7 cellular contexts compared by ENCODE assay signal in genomic region chr1:173475564-173476196, GRCh38. TPM values are rescaled to one million over a fixed set of nuclear protein-coding genes. Genes with fewer than 3 reads are reported as not detected.
DNase-seq lines count a peak whose midpoint lies in the region; ATAC-seq, FAIRE-seq and TF ChIP-seq lines count a peak whose summit lies in the region.

No MANE protein-coding gene starts in this region.

- H3K36me3 ChIP-seq in GM06990 (ENCODE audit: control insufficient read depth, insufficient read depth, low read length), result no peaks in the 10 kb centered on the region
- no peaks in the 10 kb centered on the region for H3K36me3 ChIP-seq in bronchial epithelial cell (ENCODE audit: control insufficient read depth, insufficient read depth, low read length)
- no peaks in the 10 kb centered on the region for H3K36me3 ChIP-seq in urinary bladder (ENCODE audit: insufficient read depth)

- no peak for ATAC-seq in memory B cell (ENCODE audit: low read depth)

- H3K4me3 ChIP-seq in GM06990 (replicated peaks; ENCODE audit: low read depth, low read length) (peak overlapping the region; percentile 81), bronchial epithelial cell (ENCODE audit: low read depth, low read length) (peak overlapping the region; percentile 55), urinary bladder (ENCODE audit: low read depth, low read length) (peak overlapping the region; percentile 89)

- H3K27me3 Mint-ChIP-seq in memory B cell, result no peaks in the 10 kb centered on the region

- FAIRE-seq in bronchial epithelial cell (lab: Jason Lieb, UNC) (no peak), frontal cortex (lab: Jason Lieb, UNC) (no peak)

- peaks cover 42% of the 10 kb centered on the region for H3K4me1 Mint-ChIP-seq in memory B cell

- WGBS in urinary bladder, result 22% methylated on average over 5 of the region's 5 CpGs

- H3K9me3 Mint-ChIP-seq in memory B cell, result no peaks in the 10 kb centered on the region

- H3K27me3 ChIP-seq in GM06990 (replicated peaks; ENCODE audit: control insufficient read depth, insufficient read depth, low read length) (no peaks in the 10 kb centered on the region), bronchial epithelial cell (ENCODE audit: control insufficient read depth, insufficient read depth, low read length) (no peaks in the 10 kb centered on the region)

- no peak overlapping the region for H3K27ac Mint-ChIP-seq in memory B cell

- DNase-seq in GM06990 (ENCODE audit: extremely low read depth, insufficient read length), result no peak
- peak; percentile 86 for DNase-seq in NCI-H69 (lab: John Stamatoyannopoulos, UW)
- DNase-seq in bronchial epithelial cell (ENCODE audit: low read depth), result peak; percentile 87
- no peak for DNase-seq in memory B cell (ENCODE audit: low spot score in 2 of 2)
- DNase-seq in HK-2 (ENCODE audit: unreplicated experiment), result no peak
- no peak for DNase-seq in frontal cortex (ENCODE audit: low spot score in 2 of 2)

- TF ChIP-seq CTCF in GM06990 (IDR thresholded peaks at IDR 0.05; ENCODE audit: insufficient read depth, low read length, poor library complexity, severe bottlenecking) (no peak), bronchial epithelial cell (IDR thresholded peaks at IDR 0.05; ENCODE audit: insufficient read depth, low read length, severe bottlenecking) (no peak)

- peak overlapping the region; percentile 55 for H3K4me3 Mint-ChIP-seq in memory B cell

- peaks cover 5% of the 10 kb centered on the region for H3K4me1 ChIP-seq in urinary bladder (ENCODE audit: insufficient read depth)

- peak overlapping the region; percentile 56 for H3K27ac ChIP-seq in urinary bladder (ENCODE audit: low read depth)

- peaks cover 16% of the 10 kb centered on the region for H3K36me3 Mint-ChIP-seq in memory B cell

RNA-seq across cellular contexts. Expression of gene PRDX6, which starts 1.5 kb away (rescaled TPM):
- 159 and 185 TPM in 2 replicates for total RNA-seq in bronchial epithelial cell
- total RNA-seq in urinary bladder, result 141 TPM
- 216 TPM for polyA plus RNA-seq in urinary bladder
- total RNA-seq in frontal cortex, result 27.3 TPM

Comparison
In these comparisons a context has a peak if more than half of its experiments do, and no peak if none do; other contexts are left out.
1. DNase-seq: peak in NCI-H69 (single experiment) and bronchial epithelial cell (single experiment); none in GM06990 (single experiment), memory B cell (0 of 2), HK-2 (single experiment) and frontal cortex (0 of 2).
2. Peak in every context shown above with its lines, with median percentiles within 50 percentile points of each other: H3K4me3 ChIP-seq.